8 cellular contexts compared by ENCODE assay signal in the genomic region with DNA sequence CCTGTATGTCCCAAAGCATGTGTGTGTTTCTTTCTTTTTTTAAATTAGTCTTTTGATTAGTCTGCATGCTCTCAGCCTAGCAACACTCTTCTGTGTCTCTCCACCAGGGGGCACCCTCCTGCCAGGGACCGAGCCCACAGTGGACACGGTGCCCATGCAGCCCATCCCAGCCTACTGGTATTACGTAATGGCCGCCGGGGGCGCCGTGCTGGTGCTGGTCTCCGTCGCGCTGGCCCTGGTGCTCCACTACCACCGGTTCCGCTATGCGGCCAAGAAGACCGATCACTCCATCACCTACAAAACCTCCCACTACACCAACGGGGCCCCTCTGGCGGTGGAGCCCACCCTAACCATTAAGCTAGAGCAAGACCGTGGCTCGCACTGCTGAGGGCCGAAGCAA.
A peak's percentile ranks its signal among the peaks of the same experiment; 100 is the strongest.
DNase-seq lines count a peak whose midpoint lies in the region; ATAC-seq and TF ChIP-seq lines count a peak whose summit lies in the region.

No MANE protein-coding gene starts in this region.

- peak; percentile 73 for TF ChIP-seq CTCF in fibroblast of villous mesenchyme (IDR thresholded peaks at IDR 0.05; ENCODE audit: insufficient read depth, low read depth, low read length)

- no peak for ATAC-seq in activated T-cell treated with anti-CD3 and anti-CD28 coated beads, Interleukin-2, amount 50 U/mL, for 4 hours
- peak; percentile 66 for ATAC-seq in HG03039 (IDR thresholded peaks at IDR 0.05; ENCODE audit: unreplicated experiment)
- no peak for ATAC-seq in activated T-helper 17 cell treated with anti-CD3 and anti-CD28 coated beads, Interleukin-2, amount 50 U/mL, for 72 hours (replicated peaks)

- H3K27ac Mint-ChIP-seq in T-helper 2 cell treated with Interferon-gamma antibody and Interleukin-4, amounts not matched to agents 5 μg/mL and 100 μg/mL, for 36 hours: no peak overlapping the region
- no peak overlapping the region for H3K27ac Mint-ChIP-seq in activated T-helper 17 cell treated with anti-CD3 and anti-CD28 coated beads, Interleukin-2, amount 50 U/mL, for 72 hours

- DNase-seq in activated T-cell treated with anti-CD3 and anti-CD28 coated beads for 48 hours (ENCODE audit: low read depth) (peak; percentile 29), fibroblast of villous mesenchyme (ENCODE audit: low read depth) (peak; percentile 59), GOT3 (lab: John Stamatoyannopoulos, UW) (no peak)
- DNase-seq in activated T-cell treated with anti-CD3 and anti-CD28 coated beads, Interleukin-2, amount 50 U/mL, for 4 hours: no peak
- peak; percentile 7 for DNase-seq in T-helper 2 cell treated with Interferon-gamma antibody and Interleukin-4, amounts not matched to agents 5 μg/mL and 100 μg/mL, for 36 hours (ENCODE audit: low spot score)

- H3K36me3 Mint-ChIP-seq in activated T-cell treated with anti-CD3 and anti-CD28 coated beads, Interleukin-2, amount 50 U/mL, for 4 hours (ENCODE audit: insufficient read depth): no peaks in the 10 kb centered on the region
- H3K36me3 Mint-ChIP-seq in T-helper 2 cell treated with Interferon-gamma antibody and Interleukin-4, amounts not matched to agents 5 μg/mL and 100 μg/mL, for 36 hours (ENCODE audit: low read depth): no peaks in the 10 kb centered on the region
- no peaks in the 10 kb centered on the region for H3K36me3 Mint-ChIP-seq in activated T-helper 17 cell treated with anti-CD3 and anti-CD28 coated beads, Interleukin-2, amount 50 U/mL, for 72 hours (ENCODE audit: low read depth)

- H3K9ac ChIP-seq in rectal smooth muscle tissue (ENCODE audit: low read length): no peak overlapping the region

- H3K27ac ChIP-seq in rectal smooth muscle tissue (ENCODE audit: low read depth, low read length): peak overlapping the region; percentile 95

- H3K4me3 ChIP-seq in fibroblast of villous mesenchyme (ENCODE audit: low read depth, low read length) (no peak overlapping the region), rectal smooth muscle tissue (ENCODE audit: low read length) (no peak overlapping the region)

- H3K4me1 Mint-ChIP-seq in activated T-cell treated with anti-CD3 and anti-CD28 coated beads, Interleukin-2, amount 50 U/mL, for 4 hours (ENCODE audit: low read depth): peaks cover 5% of the 10 kb centered on the region
- H3K4me1 Mint-ChIP-seq in T-helper 2 cell treated with Interferon-gamma antibody and Interleukin-4, amounts not matched to agents 5 μg/mL and 100 μg/mL, for 36 hours (ENCODE audit: low read depth): peaks cover 9% of the 10 kb centered on the region
- H3K4me1 Mint-ChIP-seq in activated T-helper 17 cell treated with anti-CD3 and anti-CD28 coated beads, Interleukin-2, amount 50 U/mL, for 72 hours: no peaks in the 10 kb centered on the region

- H3K4me1 ChIP-seq in rectal smooth muscle tissue (ENCODE audit: control insufficient read depth, insufficient read depth, low read length): peaks cover 60% of the 10 kb centered on the region

- H3K4me3 Mint-ChIP-seq in activated T-cell treated with anti-CD3 and anti-CD28 coated beads, Interleukin-2, amount 50 U/mL, for 4 hours: no peak overlapping the region
- no peak overlapping the region for H3K4me3 Mint-ChIP-seq in T-helper 2 cell treated with Interferon-gamma antibody and Interleukin-4, amounts not matched to agents 5 μg/mL and 100 μg/mL, for 36 hours
- no peak overlapping the region for H3K4me3 Mint-ChIP-seq in activated T-helper 17 cell treated with anti-CD3 and anti-CD28 coated beads, Interleukin-2, amount 50 U/mL, for 72 hours

- no peaks in the 10 kb centered on the region for H3K27me3 ChIP-seq in rectal smooth muscle tissue (ENCODE audit: control insufficient read depth, insufficient read depth, low read length)

- no peaks in the 10 kb centered on the region for H3K9me3 Mint-ChIP-seq in activated T-cell treated with anti-CD3 and anti-CD28 coated beads, Interleukin-2, amount 50 U/mL, for 4 hours
- H3K9me3 Mint-ChIP-seq in T-helper 2 cell treated with Interferon-gamma antibody and Interleukin-4, amounts not matched to agents 5 μg/mL and 100 μg/mL, for 36 hours: no peaks in the 10 kb centered on the region
- H3K9me3 Mint-ChIP-seq in activated T-helper 17 cell treated with anti-CD3 and anti-CD28 coated beads, Interleukin-2, amount 50 U/mL, for 72 hours: no peaks in the 10 kb centered on the region

- peaks cover 6% of the 10 kb centered on the region for H3K36me3 ChIP-seq in rectal smooth muscle tissue (ENCODE audit: control insufficient read depth, insufficient read depth, low read length)

- H3K27me3 Mint-ChIP-seq in activated T-cell treated with anti-CD3 and anti-CD28 coated beads, Interleukin-2, amount 50 U/mL, for 4 hours (ENCODE audit: low read depth): peaks cover 20% of the 10 kb centered on the region
- H3K27me3 Mint-ChIP-seq in T-helper 2 cell treated with Interferon-gamma antibody and Interleukin-4, amounts not matched to agents 5 μg/mL and 100 μg/mL, for 36 hours (ENCODE audit: low read depth): peaks cover 14% of the 10 kb centered on the region
- H3K27me3 Mint-ChIP-seq in activated T-helper 17 cell treated with anti-CD3 and anti-CD28 coated beads, Interleukin-2, amount 50 U/mL, for 72 hours: peaks cover 41% of the 10 kb centered on the region

Comparison
In these comparisons a context has a peak if more than half of its experiments do, and no peak if none do; other contexts are left out.
1. DNase-seq: peak in activated T-cell treated with anti-CD3 and anti-CD28 coated beads for 48 hours (single experiment), T-helper 2 cell treated with Interferon-gamma antibody and Interleukin-4, amounts not matched to agents 5 μg/mL and 100 μg/mL, for 36 hours (single experiment) and fibroblast of villous mesenchyme (single experiment); none in activated T-cell treated with anti-CD3 and anti-CD28 coated beads, Interleukin-2, amount 50 U/mL, for 4 hours (single experiment) and GOT3 (single experiment).